In genomic region chr12:6045438-6045837, GRCh38 we compare ENCODE assay signal across 8 cellular contexts.
"Had no signal": no experiment of that assay in that cellular context is flagged by ENCODE, and none has a peak within 500 bp of the region (broad histone marks: within the 10 kb centered on the region; RNA-seq: fewer than 3 reads in every experiment).

No MANE protein-coding gene starts in this region.

- FAIRE-seq: G401.6, GM12878, GM12891, GM12892, GM18507, GM19239 had no signal

- ATAC-seq: GM12878 had no signal

- H3K4me3 ChIP-seq: GM12878 had no signal

- DNase-seq: GDM1, GF-D8 had no signal
